ENCODE assay signal across 24 cellular contexts in genomic region chr5:172825610-172826204, GRCh38.
"Had no signal": no experiment of that assay in that cellular context is flagged by ENCODE, and none has a peak within 500 bp of the region (broad histone marks: within the 10 kb centered on the region; RNA-seq: fewer than 3 reads in every experiment).

No MANE protein-coding gene starts in this region.

- H3K4me3 Mint-ChIP-seq: dendritic cell treated with granulocyte-macrophage colony-stimulating factor and Interleukin-4, amounts not matched to agents 40 ng/mL and 50 ng/mL, for 4 days; effector memory CD8-positive, alpha-beta T cell; endodermal cell; immature natural killer cell; mesothelial cell of epicardium had no signal

- H3K9me3 ChIP-seq: colonic mucosa, mucosa of descending colon had no signal

- H3K27ac Mint-ChIP-seq: effector memory CD8-positive, alpha-beta T cell; endodermal cell; immature natural killer cell; mesothelial cell of epicardium had no signal

- H3K4me3 ChIP-seq: colonic mucosa, esophagus muscularis mucosa, gastroesophageal sphincter, heart left ventricle, hepatocyte, left lung, lower lobe of right lung, mucosa of descending colon had no signal

- H3K36me3 ChIP-seq: colonic mucosa, esophagus muscularis mucosa, gastroesophageal sphincter, heart left ventricle, left lung, lower lobe of right lung had no signal

- DNase-seq: colonic mucosa; cortex of kidney; effector CD8-positive, alpha-beta T cell; effector memory CD8-positive, alpha-beta T cell; endodermal cell; foreskin keratinocyte; heart left ventricle; hypothalamus; immature natural killer cell; islet precursor cell; kidney; kidney glomerular epithelial cell; left colon; left lung; left ventricle myocardium superior; lower lobe of right lung; mesenchymal stem cell; mucosa of descending colon; naive B cell had no signal

- H3K4me1 ChIP-seq: colonic mucosa, lower lobe of right lung had no signal

- H3K4me1 Mint-ChIP-seq: immature natural killer cell had no signal

- H3K27ac ChIP-seq: colonic mucosa, esophagus muscularis mucosa, foreskin keratinocyte, gastroesophageal sphincter, heart left ventricle, hepatocyte, left lung, lower lobe of right lung had no signal

- ATAC-seq: effector memory CD8-positive, alpha-beta T cell; foreskin keratinocyte; gastroesophageal sphincter; heart left ventricle; left colon; left lung; left ventricle myocardium superior; lower lobe of right lung; mucosa of descending colon had no signal

- H3K27me3 Mint-ChIP-seq: effector memory CD8-positive, alpha-beta T cell; naive B cell had no signal
